ENCODE assay signal across 1 cellular context in the genomic region with DNA sequence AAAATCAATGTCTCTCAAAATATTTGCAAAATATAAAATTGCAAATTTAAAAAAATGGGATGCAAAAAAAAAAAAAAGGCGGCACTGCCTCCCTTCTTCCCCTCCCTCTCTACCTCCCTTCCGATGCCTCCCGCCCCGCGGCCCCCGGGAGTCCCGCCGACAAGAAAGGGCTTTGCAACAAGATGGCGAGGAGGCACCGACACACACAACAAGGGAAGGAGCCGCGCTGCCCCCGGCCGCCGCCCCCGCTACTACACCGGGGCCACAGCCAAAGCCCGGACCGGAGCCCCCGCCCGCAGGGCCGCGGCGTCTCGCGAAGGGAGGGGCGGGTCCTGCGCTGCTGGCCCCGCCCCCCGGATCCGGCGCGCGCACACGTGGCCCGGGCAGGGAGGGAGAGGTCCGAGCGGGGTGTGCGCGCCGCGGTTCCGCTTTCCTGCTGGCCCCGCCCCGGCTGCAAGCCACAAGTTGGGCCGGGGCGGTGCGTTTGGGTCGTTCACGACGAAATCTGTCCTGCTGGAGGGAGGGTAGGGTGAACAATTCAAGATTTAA.
TF ChIP-seq lines count a peak whose summit lies in the region.

MNT (minus strand) TSS at position 184 of the 549 bp plus-strand sequence. CDS start 348 bp downstream, outside the sequence.

TF ChIP-seq in K562, 482 proteins besides CTCF, POLR2A, EP300 and RAD21 (continued from another document):
- TF ChIP-seq, protein P1, sequence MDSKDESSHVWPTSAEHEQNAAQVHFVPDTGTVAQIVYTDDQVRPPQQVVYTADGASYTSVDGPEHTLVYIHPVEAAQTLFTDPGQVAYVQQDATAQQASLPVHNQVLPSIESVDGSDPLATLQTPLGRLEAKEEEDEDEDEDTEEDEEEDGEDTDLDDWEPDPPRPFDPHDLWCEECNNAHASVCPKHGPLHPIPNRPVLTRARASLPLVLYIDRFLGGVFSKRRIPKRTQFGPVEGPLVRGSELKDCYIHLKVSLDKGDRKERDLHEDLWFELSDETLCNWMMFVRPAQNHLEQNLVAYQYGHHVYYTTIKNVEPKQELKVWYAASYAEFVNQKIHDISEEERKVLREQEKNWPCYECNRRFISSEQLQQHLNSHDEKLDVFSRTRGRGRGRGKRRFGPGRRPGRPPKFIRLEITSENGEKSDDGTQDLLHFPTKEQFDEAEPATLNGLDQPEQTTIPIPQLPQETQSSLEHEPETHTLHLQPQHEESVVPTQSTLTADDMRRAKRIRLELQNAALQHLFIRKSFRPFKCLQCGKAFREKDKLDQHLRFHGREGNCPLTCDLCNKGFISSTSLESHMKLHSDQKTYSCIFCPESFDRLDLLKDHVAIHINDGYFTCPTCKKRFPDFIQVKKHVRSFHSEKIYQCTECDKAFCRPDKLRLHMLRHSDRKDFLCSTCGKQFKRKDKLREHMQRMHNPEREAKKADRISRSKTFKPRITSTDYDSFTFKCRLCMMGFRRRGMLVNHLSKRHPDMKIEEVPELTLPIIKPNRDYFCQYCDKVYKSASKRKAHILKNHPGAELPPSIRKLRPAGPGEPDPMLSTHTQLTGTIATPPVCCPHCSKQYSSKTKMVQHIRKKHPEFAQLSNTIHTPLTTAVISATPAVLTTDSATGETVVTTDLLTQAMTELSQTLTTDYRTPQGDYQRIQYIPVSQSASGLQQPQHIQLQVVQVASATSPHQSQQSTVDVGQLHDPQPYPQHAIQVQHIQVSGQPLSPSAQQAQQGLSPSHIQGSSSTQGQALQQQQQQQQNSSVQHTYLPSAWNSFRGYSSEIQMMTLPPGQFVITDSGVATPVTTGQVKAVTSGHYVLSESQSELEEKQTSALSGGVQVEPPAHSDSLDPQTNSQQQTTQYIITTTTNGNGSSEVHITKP (IDR thresholded peaks at IDR 0.05; ENCODE audit: partially characterized antibody): peak; percentile 95
- TF ChIP-seq ERF (CRISPR knock-in tag; IDR thresholded peaks at IDR 0.05) (no peak), ZFP1 (CRISPR knock-in tag; IDR thresholded peaks at IDR 0.05) (no peak), DDX20 (tag; IDR thresholded peaks at IDR 0.05; ENCODE audit: low read depth) (no peak), PRMT5 (CRISPR knock-in tag; IDR thresholded peaks at IDR 0.05) (no peak), ESRRB (CRISPR knock-in tag; IDR thresholded peaks at IDR 0.05; ENCODE audit: borderline replicate concordance) (no peak), HIVEP1 (CRISPR knock-in tag; IDR thresholded peaks at IDR 0.05) (no peak), E2F6 (IDR thresholded peaks at IDR 0.05; ENCODE audit: borderline replicate concordance in 1 of 2, extremely low read depth in 1 of 2, insufficient read depth in 1 of 2, insufficient read length in 1 of 2, low read depth in 1 of 2, low read length in 1 of 2, poor library complexity in 1 of 2, severe bottlenecking in 1 of 2) (peak in 1 of 2 experiments; percentile 64), ELK3 (CRISPR knock-in tag; IDR thresholded peaks at IDR 0.05) (no peak), CBX8 (IDR thresholded peaks at IDR 0.05; ENCODE audit: borderline replicate concordance, extremely low read depth, low read depth, low read length, poor library complexity, severe bottlenecking) (no peak)
TF ChIP-seq in K562: peak in this region for 57.
